ENCODE assay signal across 8 cellular contexts in genomic region chr7:66557214-66558200, GRCh38.
A peak's percentile ranks its signal among the peaks of the same experiment; 100 is the strongest.
DNase-seq lines count a peak whose midpoint lies in the region; ATAC-seq lines count a peak whose summit lies in the region.

No MANE protein-coding gene starts in this region.

- H3K14ac ChIP-seq in mesenchymal stem cell (ENCODE audit: low read length in 2 of 2): no peak overlapping the region

- intact Hi-C loops in CD4-positive, alpha-beta memory T cell (cut with micrococcal nuclease): loop anchor here (1.0 to 5.0 kb wide), 3 partner anchors 125 to 287 kb away; no protein-coding TSS in a partner anchor

- no peak overlapping the region for H3K4me3 Mint-ChIP-seq in CD4-positive, alpha-beta memory T cell
- H3K4me3 Mint-ChIP-seq in activated CD4-positive, alpha-beta memory T cell treated with anti-CD3 and anti-CD28 coated beads, Interleukin-2, amount 10 ng/mL, durations not matched to agents 7 days and 5 days: no peak overlapping the region

- no peak overlapping the region for H2BK5ac ChIP-seq in mesenchymal stem cell (ENCODE audit: low read depth, low read length, poor library complexity, severe bottlenecking)

- H3K4me3 ChIP-seq in CD4-positive, alpha-beta memory T cell (ENCODE audit: low read length in 2 of 2): no peak overlapping the region
- no peak overlapping the region for H3K4me3 ChIP-seq in mesenchymal stem cell (ENCODE audit: insufficient read depth in 1 of 2, low read depth in 1 of 2, low read length in 2 of 2)

- no peak overlapping the region for H4K91ac ChIP-seq in mesenchymal stem cell (ENCODE audit: low read length)

- CTCF ChIA-PET in CD4-positive, alpha-beta memory T cell (lab: Charles Lee; ENCODE audit: partially characterized antibody): interaction anchor here (0.7 to 3.1 kb wide), 21 partner anchors 10 to 527 kb away, joined by 3 to 12 read pairs (median 4); no protein-coding TSS in a partner anchor
- CTCF ChIA-PET in activated CD4-positive, alpha-beta memory T cell treated with anti-CD3 and anti-CD28 coated beads, Interleukin-2, amount 10 ng/mL, durations not matched to agents 7 days and 5 days (lab: Charles Lee): interaction anchor here (0.6 to 1.9 kb wide), 11 partner anchors 10 to 388 kb away, joined by 3 to 8 read pairs (median 4); no protein-coding TSS in a partner anchor

- peak overlapping the region in 3 of 7 donors; percentile 30 to 78 (median 57) for H3K27ac Mint-ChIP-seq in CD4-positive, alpha-beta memory T cell
- H3K27ac Mint-ChIP-seq in activated CD4-positive, alpha-beta memory T cell treated with anti-CD3 and anti-CD28 coated beads, Interleukin-2, amount 10 ng/mL, durations not matched to agents 7 days and 5 days: no peak overlapping the region

- no peak overlapping the region for H2AFZ ChIP-seq in mesenchymal stem cell (ENCODE audit: low read depth, low read length)

- H2BK12ac ChIP-seq in mesenchymal stem cell (ENCODE audit: low read length in 2 of 2): peak overlapping the region in 1 of 2 experiments; percentile 83

- H3K4me1 Mint-ChIP-seq in CD4-positive, alpha-beta memory T cell: peaks cover 4 to 16% (median 6%) of the 10 kb centered on the region in 4 donors
- H3K4me1 Mint-ChIP-seq in activated CD4-positive, alpha-beta memory T cell treated with anti-CD3 and anti-CD28 coated beads, Interleukin-2, amount 10 ng/mL, durations not matched to agents 7 days and 5 days: peaks cover 4% of the 10 kb centered on the region

- ATAC-seq in GM21825 (IDR thresholded peaks at IDR 0.05; ENCODE audit: unreplicated experiment) (peak; percentile 71), HG03196 (IDR thresholded peaks at IDR 0.05; ENCODE audit: unreplicated experiment) (no peak)

- no peak overlapping the region for H3K23ac ChIP-seq in mesenchymal stem cell (ENCODE audit: low read length in 2 of 2)

- no peaks in the 10 kb centered on the region for H3K27me3 Mint-ChIP-seq in CD4-positive, alpha-beta memory T cell
- H3K27me3 Mint-ChIP-seq in activated CD4-positive, alpha-beta memory T cell treated with anti-CD3 and anti-CD28 coated beads, Interleukin-2, amount 10 ng/mL, durations not matched to agents 7 days and 5 days: no peaks in the 10 kb centered on the region

- H2AK5ac ChIP-seq in mesenchymal stem cell (ENCODE audit: low read length, severe bottlenecking): no peak overlapping the region

- H4K8ac ChIP-seq in mesenchymal stem cell (ENCODE audit: low read length): peak overlapping the region; percentile 32

- no peak overlapping the region for H3K4ac ChIP-seq in mesenchymal stem cell (ENCODE audit: low read depth in 1 of 2, low read length in 2 of 2)

- peaks cover 33% of the 10 kb centered on the region for H3K79me1 ChIP-seq in mesenchymal stem cell (replicated peaks; ENCODE audit: low read length, poor library complexity, severe bottlenecking)

- no peak overlapping the region for H2BK120ac ChIP-seq in mesenchymal stem cell (ENCODE audit: low read depth, low read length)

- H3K27ac ChIP-seq in CD4-positive, alpha-beta memory T cell (ENCODE audit: low read depth, low read length): no peak overlapping the region
- no peak overlapping the region for H3K27ac ChIP-seq in mesenchymal stem cell (ENCODE audit: low read length, poor library complexity, severe bottlenecking)

- no peak overlapping the region for H3K18ac ChIP-seq in mesenchymal stem cell (ENCODE audit: low read depth in 1 of 2, low read length in 2 of 2)

- H3K36me3 ChIP-seq in CD4-positive, alpha-beta memory T cell (ENCODE audit: insufficient read depth, low read length): peaks cover 14% of the 10 kb centered on the region
- peaks cover 52 to 57% of the 10 kb centered on the region in 2 experiments for H3K36me3 ChIP-seq in mesenchymal stem cell (ENCODE audit: control insufficient read depth in 1 of 2, insufficient read depth in 2 of 2, low read depth in 1 of 2, low read length in 2 of 2)

- H2BK15ac ChIP-seq in mesenchymal stem cell (ENCODE audit: low read depth, poor library complexity, severe bottlenecking): no peak overlapping the region

- DNase-seq in CD4-positive, alpha-beta memory T cell: peak; percentile 60 to 73 (median 64)
- DNase-seq in NCI-H2029 treated with DMSO at 0.1 percent for 48 hours (lab: John Stamatoyannopoulos, UW) (peak; percentile 1), ecto neural progenitor cell (ENCODE audit: low spot score) (peak; percentile 86), mesenchymal stem cell (peak; percentile 48)
- peak; percentile 75 for DNase-seq in activated CD4-positive, alpha-beta memory T cell treated with anti-CD3 and anti-CD28 coated beads, Interleukin-2, amount 10 ng/mL, durations not matched to agents 7 days and 5 days
- peak; percentile 63 for DNase-seq in stimulated activated CD8-positive, alpha-beta memory T cell treated with anti-CD3 and anti-CD28 coated beads, Interleukin-15, amount 100 ng/mL, for 24 hours (ENCODE audit: low read depth)

- POLR2A ChIA-PET in CD4-positive, alpha-beta memory T cell (lab: Charles Lee; ENCODE audit: partially characterized antibody): interaction anchor here (1.0 to 2.3 kb wide), 3 partner anchors 64 to 287 kb away, joined by 3 to 8 read pairs (median 7); partner anchors contain the start of gene KCTD7
- POLR2A ChIA-PET in activated CD4-positive, alpha-beta memory T cell treated with anti-CD3 and anti-CD28 coated beads, Interleukin-2, amount 10 ng/mL, durations not matched to agents 7 days and 5 days (lab: Charles Lee): interaction anchor here (0.8 to 1.1 kb wide), 2 partner anchors 70 to 98 kb away, joined by 3 read pairs; no protein-coding TSS in a partner anchor

- no peaks in the 10 kb centered on the region for H3K4me1 ChIP-seq in CD4-positive, alpha-beta memory T cell (ENCODE audit: insufficient read depth, low read length)
- peaks cover 5% of the 10 kb centered on the region for H3K4me1 ChIP-seq in mesenchymal stem cell (ENCODE audit: control insufficient read depth, insufficient read depth, low read depth, low read length)

- H3K9ac ChIP-seq in mesenchymal stem cell (ENCODE audit: low read length): no peak overlapping the region

- 61% methylated on average over 40 of the region's 40 CpGs for WGBS in mesenchymal stem cell

- peaks cover 14 to 37% of the 10 kb centered on the region in 2 donors for H3K36me3 Mint-ChIP-seq in CD4-positive, alpha-beta memory T cell
- peaks cover 26% of the 10 kb centered on the region for H3K36me3 Mint-ChIP-seq in activated CD4-positive, alpha-beta memory T cell treated with anti-CD3 and anti-CD28 coated beads, Interleukin-2, amount 10 ng/mL, durations not matched to agents 7 days and 5 days (ENCODE audit: low read depth)

- no peaks in the 10 kb centered on the region for H3K9me3 ChIP-seq in CD4-positive, alpha-beta memory T cell (ENCODE audit: control insufficient read depth in 1 of 2, low read length in 2 of 2)
- H3K9me3 ChIP-seq in mesenchymal stem cell (ENCODE audit: control insufficient read depth, low read length): no peaks in the 10 kb centered on the region

- no peak overlapping the region for H3K4me2 ChIP-seq in mesenchymal stem cell (ENCODE audit: low read length, poor library complexity, severe bottlenecking)

- no peaks in the 10 kb centered on the region for H3K27me3 ChIP-seq in CD4-positive, alpha-beta memory T cell (ENCODE audit: insufficient read depth, low read length)
- H3K27me3 ChIP-seq in mesenchymal stem cell (ENCODE audit: control insufficient read depth in 1 of 2, insufficient read depth in 1 of 2, low read length in 2 of 2): no peaks in the 10 kb centered on the region

- no peaks in the 10 kb centered on the region for H3K9me3 Mint-ChIP-seq in CD4-positive, alpha-beta memory T cell
- H3K9me3 Mint-ChIP-seq in activated CD4-positive, alpha-beta memory T cell treated with anti-CD3 and anti-CD28 coated beads, Interleukin-2, amount 10 ng/mL, durations not matched to agents 7 days and 5 days: no peaks in the 10 kb centered on the region

Comparison
In these comparisons a context has a peak if more than half of its experiments do, and no peak if none do; other contexts are left out.
1. DNase-seq: peak in every context shown above with its lines; median percentile 86 in ecto neural progenitor cell; 75 in activated CD4-positive, alpha-beta memory T cell treated with anti-CD3 and anti-CD28 coated beads, Interleukin-2, amount 10 ng/mL, durations not matched to agents 7 days and 5 days; 64 in CD4-positive, alpha-beta memory T cell; 63 in stimulated activated CD8-positive, alpha-beta memory T cell treated with anti-CD3 and anti-CD28 coated beads, Interleukin-15, amount 100 ng/mL, for 24 hours; 48 in mesenchymal stem cell; 1 in NCI-H2029 treated with DMSO at 0.1 percent for 48 hours.